In the genomic region with DNA sequence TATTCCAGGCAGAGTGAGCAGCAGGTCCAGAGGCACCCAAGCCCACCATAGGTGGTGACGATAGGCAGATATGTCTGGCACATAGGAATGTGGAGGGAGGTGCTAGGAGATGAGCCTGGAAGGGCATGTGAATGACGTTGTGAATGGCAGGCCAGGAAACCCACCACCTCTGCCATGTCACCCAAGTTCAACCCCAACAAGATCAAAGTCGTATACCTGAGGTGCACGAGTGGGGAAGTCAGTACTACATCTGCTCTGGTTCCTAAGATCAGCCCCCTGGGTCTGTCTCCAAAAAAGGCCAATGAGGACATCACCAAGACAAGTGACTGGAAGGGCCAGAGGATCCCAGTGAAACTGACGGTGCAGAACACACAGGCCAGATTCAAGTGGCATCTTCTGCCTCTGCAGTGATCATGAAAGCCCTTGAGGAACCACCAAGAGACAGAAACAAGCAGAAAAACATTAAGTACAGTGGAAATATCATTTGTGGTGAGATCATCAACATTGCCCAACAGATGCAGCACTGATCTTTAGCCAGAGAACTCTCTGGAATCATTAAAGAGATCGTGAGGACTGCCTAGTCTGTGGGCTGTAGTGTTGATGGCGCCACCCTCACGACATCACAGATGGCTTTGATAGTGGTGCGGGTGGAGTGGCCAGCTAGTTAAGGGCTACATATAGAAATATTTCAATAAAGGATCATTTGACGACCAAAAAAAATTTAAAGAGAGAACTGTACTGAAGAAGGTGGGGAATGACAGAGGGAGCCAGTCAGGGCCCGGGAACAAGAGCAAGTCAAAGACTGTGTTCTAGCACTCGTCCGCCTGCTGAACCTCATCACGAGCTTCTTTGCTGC, we compare ENCODE assay signal across 12 cellular contexts.
DNase-seq lines count a peak whose midpoint lies in the region; ATAC-seq and TF ChIP-seq lines count a peak whose summit lies in the region.
"Had no signal": no experiment of that assay in that cellular context is flagged by ENCODE, and none has a peak within 500 bp of the region (broad histone marks: within the 10 kb centered on the region; RNA-seq: fewer than 3 reads in every experiment).

No MANE protein-coding gene starts in this region.

- H3K27ac ChIP-seq in left lung (peak overlapping the region in 1 of 2 donors; percentile 62), uterus (peak overlapping the region; percentile 60 to 84)
- H3K27ac ChIP-seq: 22Rv1, lower lobe of right lung had no signal

- peak; percentile 28 for DNase-seq in activated T-cell treated with anti-CD3 and anti-CD28 coated beads, Interleukin-2, amount 50 U/mL, for 24 hours
- no peak for DNase-seq in activated T-cell treated with anti-CD3 and anti-CD28 coated beads, Interleukin-2, amount 50 U/mL, for 48 hours
- peak; percentile 82 for DNase-seq in choroid plexus epithelial cell (ENCODE audit: low read depth)
- DNase-seq in left lung = no peak
- peak; percentile 34 to 51 for DNase-seq in uterus
- DNase-seq in NCI-H526 treated with DMSO at 0.1 percent for 48 hours (lab: John Stamatoyannopoulos, UW) = no peak
- no peak for DNase-seq in occipital lobe (lab: John Stamatoyannopoulos, UW)
- DNase-seq: activated naive CD4-positive, alpha-beta T cell treated with anti-CD3 and anti-CD28 coated beads for 36 hours; lower lobe of right lung; NCI-H2029 treated with DMSO at 0.1 percent for 48 hours had no signal

- H3K4me1 Mint-ChIP-seq in activated T-cell treated with anti-CD3 and anti-CD28 coated beads, Interleukin-2, amount 50 U/mL, for 24 hours (ENCODE audit: low read depth) = peaks cover 31% of the 10 kb centered on the region

- no peak for TF ChIP-seq POLR2A in uterus (IDR thresholded peaks at IDR 0.05)

- H3K9me3 Mint-ChIP-seq in activated T-cell treated with anti-CD3 and anti-CD28 coated beads, Interleukin-2, amount 50 U/mL, for 24 hours = no peaks in the 10 kb centered on the region
- H3K9me3 Mint-ChIP-seq: activated naive CD4-positive, alpha-beta T cell treated with anti-CD3 and anti-CD28 coated beads for 36 hours had no signal

- H3K36me3 Mint-ChIP-seq in activated T-cell treated with anti-CD3 and anti-CD28 coated beads, Interleukin-2, amount 50 U/mL, for 24 hours (ENCODE audit: low read depth) = no peaks in the 10 kb centered on the region

- TF ChIP-seq CTCF in choroid plexus epithelial cell (conservative IDR thresholded peaks at IDR 0.05; ENCODE audit: low read depth, low read length) (no peak), left lung (IDR thresholded peaks at IDR 0.05) (no peak), uterus (IDR thresholded peaks at IDR 0.05) (no peak)

- intact Hi-C loops in left lung (cut with DNase I) (no loop called here), uterus (cut with DNase I; ENCODE audit: low total_unique reads) (no loop called here)

- H3K27ac Mint-ChIP-seq in activated T-cell treated with anti-CD3 and anti-CD28 coated beads, Interleukin-2, amount 50 U/mL, for 24 hours = no peak overlapping the region
- H3K27ac Mint-ChIP-seq: activated naive CD4-positive, alpha-beta T cell treated with anti-CD3 and anti-CD28 coated beads for 36 hours had no signal

- H3K9me3 ChIP-seq in left lung (no peaks in the 10 kb centered on the region), uterus (no peaks in the 10 kb centered on the region)
- H3K9me3 ChIP-seq: lower lobe of right lung had no signal

- no peak overlapping the region for H3K4me3 Mint-ChIP-seq in activated T-cell treated with anti-CD3 and anti-CD28 coated beads, Interleukin-2, amount 50 U/mL, for 24 hours
- H3K4me3 Mint-ChIP-seq: activated naive CD4-positive, alpha-beta T cell treated with anti-CD3 and anti-CD28 coated beads for 36 hours had no signal

- H3K4me1 ChIP-seq in left lung = peaks cover 5 to 42% of the 10 kb centered on the region in 2 donors
- peaks cover 4 to 11% of the 10 kb centered on the region in 2 donors for H3K4me1 ChIP-seq in uterus

- H3K4me3 ChIP-seq in choroid plexus epithelial cell (ENCODE audit: low read depth, low read length) (no peak overlapping the region), left lung (no peak overlapping the region), uterus (no peak overlapping the region)
- H3K4me3 ChIP-seq: lower lobe of right lung had no signal

- H3K36me3 ChIP-seq in left lung = no peaks in the 10 kb centered on the region
- H3K36me3 ChIP-seq in uterus = no peaks in the 10 kb centered on the region
- H3K36me3 ChIP-seq: lower lobe of right lung had no signal

- ATAC-seq in left lung (peak; percentile 19), GM19328 (IDR thresholded peaks at IDR 0.05; ENCODE audit: unreplicated experiment) (no peak)
- ATAC-seq: lower lobe of right lung had no signal

- no peaks in the 10 kb centered on the region for H3K27me3 ChIP-seq in left lung
- H3K27me3 ChIP-seq in uterus = no peaks in the 10 kb centered on the region

- no peaks in the 10 kb centered on the region for H3K27me3 Mint-ChIP-seq in activated T-cell treated with anti-CD3 and anti-CD28 coated beads, Interleukin-2, amount 50 U/mL, for 24 hours

Comparison
In these comparisons a context has a peak if more than half of its experiments do, and no peak if none do; other contexts are left out.
1. DNase-seq: peak in activated T-cell treated with anti-CD3 and anti-CD28 coated beads, Interleukin-2, amount 50 U/mL, for 24 hours (single experiment), choroid plexus epithelial cell (single experiment) and uterus (2 of 2); none in activated T-cell treated with anti-CD3 and anti-CD28 coated beads, Interleukin-2, amount 50 U/mL, for 48 hours (0 of 2), left lung (0 of 2), NCI-H526 treated with DMSO at 0.1 percent for 48 hours (single experiment) and occipital lobe (single experiment).